Comparison of ENCODE assay signal across 9 cellular contexts in the genomic region with DNA sequence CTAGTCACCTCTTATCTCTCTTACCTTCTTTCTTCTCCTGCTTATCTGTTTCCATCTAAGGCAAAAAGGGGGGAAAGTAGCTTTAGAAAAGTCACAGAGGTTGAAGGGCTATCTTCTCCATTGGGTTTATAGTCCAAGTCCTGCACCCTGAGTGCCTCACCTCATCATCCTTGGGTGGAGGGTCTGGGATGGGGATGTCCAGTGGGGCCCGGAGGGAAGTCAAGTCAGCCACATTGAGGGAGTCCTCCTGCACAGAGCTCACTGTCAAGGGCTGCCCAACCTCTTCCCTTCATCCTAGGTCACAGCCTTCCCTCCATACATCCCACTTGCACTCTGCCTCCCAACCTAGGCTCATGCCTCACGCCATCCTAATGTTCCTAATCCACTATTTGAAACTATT. TPM values are rescaled to one million over a fixed set of nuclear protein-coding genes. Genes with fewer than 3 reads are reported as not detected.
DNase-seq lines count a peak whose midpoint lies in the region; ATAC-seq and TF ChIP-seq lines count a peak whose summit lies in the region.
"Had no signal": no experiment of that assay in that cellular context is flagged by ENCODE, and none has a peak within 500 bp of the region (broad histone marks: within the 10 kb centered on the region; RNA-seq: fewer than 3 reads in every experiment).

No MANE protein-coding gene starts in this region.

- no peak overlapping the region for H3K27ac ChIP-seq in CD4-positive, alpha-beta T cell (ENCODE audit: low read depth, low read length)
- H3K27ac ChIP-seq in duodenal mucosa (ENCODE audit: low read depth, low read length) (peak overlapping the region; percentile 94), osteoblast (ENCODE audit: low read depth, low read length) (no peak overlapping the region)

- POLR2A ChIA-PET in CD4-positive, alpha-beta T cell (lab: Charles Lee), result interaction anchor here (0.6 to 8.1 kb wide), 6 partner anchors 9 to 89 kb away, joined by 3 to 154 read pairs (median 70); a partner anchor contains a TSS

- peak overlapping the region; percentile 99 for H3K4me3 Mint-ChIP-seq in CD4-positive, alpha-beta T cell

- no peak overlapping the region for H2AFZ ChIP-seq in osteoblast (ENCODE audit: low read length)

- no peaks in the 10 kb centered on the region for H3K27me3 Mint-ChIP-seq in CD4-positive, alpha-beta T cell

- H3K9me3 Mint-ChIP-seq in CD4-positive, alpha-beta T cell, result no peaks in the 10 kb centered on the region

- peaks cover 73% of the 10 kb centered on the region for H3K4me1 Mint-ChIP-seq in CD4-positive, alpha-beta T cell (ENCODE audit: low read depth)

- H3K4me1 ChIP-seq in duodenal mucosa (ENCODE audit: control insufficient read depth in 1 of 2, insufficient read depth in 2 of 2, low read length in 2 of 2) (peaks cover 50 to 51% of the 10 kb centered on the region in 2 donors), osteoblast (ENCODE audit: insufficient read depth, low read length) (peaks cover 46% of the 10 kb centered on the region)

- ATAC-seq in CD4-positive, alpha-beta T cell (ENCODE audit: poor library complexity), result no peak

- peak overlapping the region; percentile 82 for H3K4me2 ChIP-seq in osteoblast (ENCODE audit: insufficient read depth, low read length)

- no peaks in the 10 kb centered on the region for H3K27me3 ChIP-seq in CD4-positive, alpha-beta T cell (ENCODE audit: control insufficient read depth, insufficient read depth, low read length)
- H3K27me3 ChIP-seq in duodenal mucosa (ENCODE audit: control insufficient read depth in 1 of 2, insufficient read depth in 2 of 2, low read length in 2 of 2) (no peaks in the 10 kb centered on the region), osteoblast (ENCODE audit: insufficient read depth, low read length) (no peaks in the 10 kb centered on the region)

- no peak for TF ChIP-seq CTCF in CD4-positive, alpha-beta T cell (IDR thresholded peaks at IDR 0.05)
- TF ChIP-seq CTCF in NB4 (IDR thresholded peaks at IDR 0.05; ENCODE audit: low read depth, low read length), result no peak
- TF ChIP-seq CTCF in osteoblast (IDR thresholded peaks at IDR 0.05; ENCODE audit: extremely low read depth, low read depth, low read length), result no peak

- no peak for DNase-seq in CD4-positive, alpha-beta T cell
- DNase-seq in NB4 (ENCODE audit: low read depth), result no peak
- no peak for DNase-seq in osteoblast (ENCODE audit: insufficient read length, low spot score, missing footprints)
- no peak for DNase-seq in NCI-H1930 (lab: John Stamatoyannopoulos, UW)
- DNase-seq in Kasumi-1 (lab: John Stamatoyannopoulos, UW), result no peak
- no peak for DNase-seq in NCI-H2227 (lab: John Stamatoyannopoulos, UW; ENCODE audit: unreplicated experiment)
- no peak for DNase-seq in SHP77 (lab: John Stamatoyannopoulos, UW)
- DNase-seq: NCI-H526 treated with DMSO at 0.1 percent for 48 hours had no signal

- peaks cover 54% of the 10 kb centered on the region for H3K79me2 ChIP-seq in osteoblast (ENCODE audit: insufficient read depth, low read length)

- peak overlapping the region; percentile 90 for H3K27ac Mint-ChIP-seq in CD4-positive, alpha-beta T cell

- peaks cover 23 to 38% of the 10 kb centered on the region in 2 donors for H3K36me3 ChIP-seq in duodenal mucosa (ENCODE audit: control insufficient read depth in 1 of 2, insufficient read depth in 2 of 2, low read length in 2 of 2)
- peaks cover 20% of the 10 kb centered on the region for H3K36me3 ChIP-seq in osteoblast (ENCODE audit: insufficient read depth, low read length)

- H4K20me1 ChIP-seq in osteoblast (ENCODE audit: insufficient read depth, low read length), result peaks cover 16% of the 10 kb centered on the region

- intact Hi-C loops in CD4-positive, alpha-beta T cell (cut with DNase I, micrococcal nuclease), result loop anchor here in 1 of 2 experiments (2.0 to 5.0 kb wide), 3 partner anchors 28 to 87 kb away; a partner anchor contains a TSS

- no peaks in the 10 kb centered on the region for H3K9me3 ChIP-seq in CD4-positive, alpha-beta T cell (ENCODE audit: control insufficient read depth, low read length)
- no peaks in the 10 kb centered on the region for H3K9me3 ChIP-seq in duodenal mucosa (ENCODE audit: control insufficient read depth in 1 of 2, low read length in 2 of 2)
- no peaks in the 10 kb centered on the region for H3K9me3 ChIP-seq in osteoblast (ENCODE audit: low read depth, low read length)

- CTCF ChIA-PET in CD4-positive, alpha-beta T cell (lab: Charles Lee), result interaction anchor here (1.2 to 2.1 kb wide), 2 partner anchors 16 to 36 kb away, joined by 3 to 20 read pairs; a partner anchor contains a TSS

- H3K4me3 ChIP-seq in NB4 (ENCODE audit: low read depth, low read length) (peak overlapping the region; percentile 99), duodenal mucosa (ENCODE audit: low read depth in 1 of 2, low read length in 2 of 2) (peak overlapping the region; percentile 77 to 100), osteoblast (ENCODE audit: insufficient read depth, low read length) (peak overlapping the region; percentile 84)

- no peak for TF ChIP-seq POLR2A in NB4 (IDR thresholded peaks at IDR 0.05; ENCODE audit: extremely low read depth, insufficient read length)

- peak overlapping the region; percentile 52 to 95 for H3K9ac ChIP-seq in duodenal mucosa (ENCODE audit: low read depth in 1 of 2, low read length in 2 of 2)

- peaks cover 80% of the 10 kb centered on the region for H3K36me3 Mint-ChIP-seq in CD4-positive, alpha-beta T cell (ENCODE audit: low read depth)

RNA-seq across cellular contexts. Expression of a gene that starts 1.2 kb away (rescaled TPM):
- 10 to 100 TPM; 81.7 to 83.2 TPM for total RNA-seq in CD4-positive, alpha-beta T cell
- total RNA-seq in osteoblast, result 47.7 and 55.7 TPM in 2 replicates

RNA-seq across cellular contexts. Expression of a gene that starts 2.1 kb away (rescaled TPM):
- total RNA-seq in CD4-positive, alpha-beta T cell, result 10 to 100 TPM; 46.0 to 57.8 TPM
- total RNA-seq in osteoblast, result 43.9 and 49.6 TPM in 2 replicates

RNA-seq across cellular contexts. Expression of a gene that starts 3.8 kb away (rescaled TPM):
- total RNA-seq in CD4-positive, alpha-beta T cell, result 10 to 100 TPM; 11.8 to 13.1 TPM
- total RNA-seq in osteoblast, result 6.9 and 9.1 TPM in 2 replicates

RNA-seq across cellular contexts. Expression of a gene that starts 9.2 kb away (rescaled TPM):
- total RNA-seq in CD4-positive, alpha-beta T cell, result 100 to 1,000 TPM; 166 to 171 TPM
- total RNA-seq in osteoblast, result 95.5 and 111 TPM in 2 replicates

RNA-seq across cellular contexts. Expression of a gene that starts 14.8 kb away (rescaled TPM):
- 1 to 10 TPM; 1.5 to 1.7 TPM for total RNA-seq in CD4-positive, alpha-beta T cell
- total RNA-seq in osteoblast, result 0.29 and 0.72 TPM in 2 replicates
